ENCODE assay signal across 1 cellular context in the genomic region with DNA sequence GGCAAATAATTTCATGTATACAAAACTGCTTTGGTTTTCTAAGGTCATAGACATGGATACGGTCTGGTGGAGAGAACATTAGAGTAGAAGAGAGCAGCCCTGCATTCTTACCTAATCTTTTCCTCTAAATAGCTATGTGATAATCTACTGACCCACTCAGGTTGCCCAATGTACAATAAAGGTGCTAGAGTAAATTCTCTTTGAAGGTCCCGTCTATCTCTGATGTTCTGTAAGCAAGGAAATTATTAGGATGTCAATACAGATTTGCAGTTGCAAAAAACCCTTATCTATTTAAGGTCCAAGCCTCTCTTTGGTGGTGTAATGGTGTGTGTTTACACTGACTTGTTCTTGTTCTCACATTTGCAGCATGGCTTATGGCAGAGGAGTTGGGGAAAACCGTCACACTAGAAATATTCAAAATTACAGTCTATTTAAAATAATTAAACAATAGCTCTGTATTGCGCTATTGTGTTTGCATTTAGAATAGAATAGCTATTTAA.
TF ChIP-seq lines count a peak whose summit lies in the region.

No MANE protein-coding gene starts in this region.

TF ChIP-seq in HepG2, 621 proteins besides CTCF, POLR2A, EP300 and RAD21 (continued from another document and continues in another):
- peak; percentile 63 for TF ChIP-seq KMT2B (CRISPR knock-in tag; IDR thresholded peaks at IDR 0.05)
- TF ChIP-seq CEBPG (CRISPR knock-in tag; IDR thresholded peaks at IDR 0.05), result peak; percentile 99
- no peak for TF ChIP-seq ZNF382 (CRISPR knock-in tag; IDR thresholded peaks at IDR 0.05; ENCODE audit: borderline replicate concordance)
- TF ChIP-seq PRMT3 (CRISPR knock-in tag; IDR thresholded peaks at IDR 0.05; ENCODE audit: borderline replicate concordance, low read depth), result no peak
- peak; percentile 56 for TF ChIP-seq PHF5A (CRISPR knock-in tag; IDR thresholded peaks at IDR 0.05; ENCODE audit: low read depth, unreplicated experiment)
- TF ChIP-seq ZSCAN29 (CRISPR knock-in tag; conservative IDR thresholded peaks at IDR 0.05), result peak; percentile 97
- TF ChIP-seq PRDM10 (CRISPR knock-in tag; IDR thresholded peaks at IDR 0.05; ENCODE audit: low read depth), result peak; percentile 27; the same call in 1 of the 2 replicates
- TF ChIP-seq NFATC3 (CRISPR knock-in tag; IDR thresholded peaks at IDR 0.05), result no peak
- TF ChIP-seq CC2D1A (CRISPR knock-in tag; IDR thresholded peaks at IDR 0.05), result peak; percentile 81; the same call in 1 of the 2 replicates
- no peak for TF ChIP-seq HOXA7 (CRISPR knock-in tag; IDR thresholded peaks at IDR 0.05)
- peak; percentile 83; the same call in 1 of the 2 replicates for TF ChIP-seq FOSL1 (CRISPR knock-in tag; IDR thresholded peaks at IDR 0.05; ENCODE audit: borderline replicate concordance)
- TF ChIP-seq, protein P1, sequence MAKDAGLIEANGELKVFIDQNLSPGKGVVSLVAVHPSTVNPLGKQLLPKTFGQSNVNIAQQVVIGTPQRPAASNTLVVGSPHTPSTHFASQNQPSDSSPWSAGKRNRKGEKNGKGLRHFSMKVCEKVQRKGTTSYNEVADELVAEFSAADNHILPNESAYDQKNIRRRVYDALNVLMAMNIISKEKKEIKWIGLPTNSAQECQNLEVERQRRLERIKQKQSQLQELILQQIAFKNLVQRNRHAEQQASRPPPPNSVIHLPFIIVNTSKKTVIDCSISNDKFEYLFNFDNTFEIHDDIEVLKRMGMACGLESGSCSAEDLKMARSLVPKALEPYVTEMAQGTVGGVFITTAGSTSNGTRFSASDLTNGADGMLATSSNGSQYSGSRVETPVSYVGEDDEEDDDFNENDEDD (CRISPR knock-in tag; IDR thresholded peaks at IDR 0.05; ENCODE audit: borderline replicate concordance), result peak; percentile 54; the same call in 1 of the 2 replicates
- TF ChIP-seq POGZ (CRISPR knock-in tag; IDR thresholded peaks at IDR 0.05), result peak; percentile 97
- TF ChIP-seq GLI4 (CRISPR knock-in tag; IDR thresholded peaks at IDR 0.05; ENCODE audit: borderline replicate concordance), result no peak
- TF ChIP-seq, protein P2, sequence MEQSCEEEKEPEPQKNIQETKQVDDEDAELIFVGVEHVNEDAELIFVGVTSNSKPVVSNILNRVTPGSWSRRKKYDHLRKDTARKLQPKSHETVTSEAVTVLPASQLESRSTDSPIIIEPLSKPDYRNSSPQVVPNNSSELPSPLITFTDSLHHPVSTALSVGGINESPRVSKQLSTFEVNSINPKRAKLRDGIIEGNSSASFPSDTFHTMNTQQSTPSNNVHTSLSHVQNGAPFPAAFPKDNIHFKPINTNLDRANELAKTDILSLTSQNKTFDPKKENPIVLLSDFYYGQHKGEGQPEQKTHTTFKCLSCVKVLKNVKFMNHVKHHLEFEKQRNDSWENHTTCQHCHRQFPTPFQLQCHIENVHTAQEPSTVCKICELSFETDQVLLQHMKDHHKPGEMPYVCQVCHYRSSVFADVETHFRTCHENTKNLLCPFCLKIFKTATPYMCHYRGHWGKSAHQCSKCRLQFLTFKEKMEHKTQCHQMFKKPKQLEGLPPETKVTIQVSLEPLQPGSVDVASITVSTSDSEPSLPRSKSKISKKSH (CRISPR knock-in tag; IDR thresholded peaks at IDR 0.05; ENCODE audit: borderline replicate concordance), result no peak
- no peak for TF ChIP-seq MXD3 (CRISPR knock-in tag; IDR thresholded peaks at IDR 0.05)
- TF ChIP-seq JUND (CRISPR knock-in tag; IDR thresholded peaks at IDR 0.05), result peak; percentile 81
- TF ChIP-seq, protein P3, sequence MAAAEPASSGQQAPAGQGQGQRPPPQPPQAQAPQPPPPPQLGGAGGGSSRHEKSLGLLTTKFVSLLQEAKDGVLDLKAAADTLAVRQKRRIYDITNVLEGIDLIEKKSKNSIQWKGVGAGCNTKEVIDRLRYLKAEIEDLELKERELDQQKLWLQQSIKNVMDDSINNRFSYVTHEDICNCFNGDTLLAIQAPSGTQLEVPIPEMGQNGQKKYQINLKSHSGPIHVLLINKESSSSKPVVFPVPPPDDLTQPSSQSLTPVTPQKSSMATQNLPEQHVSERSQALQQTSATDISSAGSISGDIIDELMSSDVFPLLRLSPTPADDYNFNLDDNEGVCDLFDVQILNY (CRISPR knock-in tag; conservative IDR thresholded peaks at IDR 0.05), result no peak
- no peak for TF ChIP-seq RBM39 (IDR thresholded peaks at IDR 0.05; ENCODE audit: low read depth, low read length, poor library complexity, severe bottlenecking)
- TF ChIP-seq AHR (CRISPR knock-in tag; IDR thresholded peaks at IDR 0.05), result no peak; the same call in 1 of the 2 replicates
- TF ChIP-seq SRSF1 (optimal IDR thresholded peaks at IDR 0.05; ENCODE audit: low read depth, low read length), result no peak
- TF ChIP-seq SPEN (CRISPR knock-in tag; IDR thresholded peaks at IDR 0.05; ENCODE audit: low read depth), result no peak
- TF ChIP-seq ZNF550 (CRISPR knock-in tag; IDR thresholded peaks at IDR 0.05; ENCODE audit: borderline replicate concordance), result no peak
- TF ChIP-seq NCOR1 (IDR thresholded peaks at IDR 0.05; ENCODE audit: borderline replicate concordance, low read length), result peak; percentile 99
- no peak; the same call in 1 of the 2 replicates for TF ChIP-seq ZFAT (CRISPR knock-in tag; conservative IDR thresholded peaks at IDR 0.05)
- TF ChIP-seq ARID5B (CRISPR knock-in tag; IDR thresholded peaks at IDR 0.05), result peak; percentile 100
- TF ChIP-seq HCFC1 (IDR thresholded peaks at IDR 0.05; ENCODE audit: low read depth, low read length), result no peak
- TF ChIP-seq, protein P4, sequence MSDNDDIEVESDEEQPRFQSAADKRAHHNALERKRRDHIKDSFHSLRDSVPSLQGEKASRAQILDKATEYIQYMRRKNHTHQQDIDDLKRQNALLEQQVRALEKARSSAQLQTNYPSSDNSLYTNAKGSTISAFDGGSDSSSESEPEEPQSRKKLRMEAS (IDR thresholded peaks at IDR 0.05), result peak; percentile 73; the same call in 1 of the 2 replicates
- no peak for TF ChIP-seq CBX2 (IDR thresholded peaks at IDR 0.05; ENCODE audit: low read depth, low read length)
- TF ChIP-seq CBX2 (CRISPR knock-in tag; IDR thresholded peaks at IDR 0.05; ENCODE audit: low read depth), result no peak
- peak; percentile 93 for TF ChIP-seq SIX1 (CRISPR knock-in tag; IDR thresholded peaks at IDR 0.05; ENCODE audit: borderline replicate concordance)
- TF ChIP-seq ZNF598 (CRISPR knock-in tag; IDR thresholded peaks at IDR 0.05; ENCODE audit: borderline replicate concordance), result no peak
- TF ChIP-seq, protein P5, sequence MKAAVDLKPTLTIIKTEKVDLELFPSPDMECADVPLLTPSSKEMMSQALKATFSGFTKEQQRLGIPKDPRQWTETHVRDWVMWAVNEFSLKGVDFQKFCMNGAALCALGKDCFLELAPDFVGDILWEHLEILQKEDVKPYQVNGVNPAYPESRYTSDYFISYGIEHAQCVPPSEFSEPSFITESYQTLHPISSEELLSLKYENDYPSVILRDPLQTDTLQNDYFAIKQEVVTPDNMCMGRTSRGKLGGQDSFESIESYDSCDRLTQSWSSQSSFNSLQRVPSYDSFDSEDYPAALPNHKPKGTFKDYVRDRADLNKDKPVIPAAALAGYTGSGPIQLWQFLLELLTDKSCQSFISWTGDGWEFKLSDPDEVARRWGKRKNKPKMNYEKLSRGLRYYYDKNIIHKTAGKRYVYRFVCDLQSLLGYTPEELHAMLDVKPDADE (CRISPR knock-in tag; IDR thresholded peaks at IDR 0.05), result no peak
- no peak for TF ChIP-seq PHF8 (CRISPR knock-in tag; IDR thresholded peaks at IDR 0.05)
- TF ChIP-seq THAP11 (CRISPR knock-in tag; IDR thresholded peaks at IDR 0.05), result peak; percentile 83
- no peak for TF ChIP-seq ZNF513 (CRISPR knock-in tag; conservative IDR thresholded peaks at IDR 0.05)
- no peak for TF ChIP-seq MATR3 (CRISPR knock-in tag; IDR thresholded peaks at IDR 0.05)
- TF ChIP-seq, protein P6, sequence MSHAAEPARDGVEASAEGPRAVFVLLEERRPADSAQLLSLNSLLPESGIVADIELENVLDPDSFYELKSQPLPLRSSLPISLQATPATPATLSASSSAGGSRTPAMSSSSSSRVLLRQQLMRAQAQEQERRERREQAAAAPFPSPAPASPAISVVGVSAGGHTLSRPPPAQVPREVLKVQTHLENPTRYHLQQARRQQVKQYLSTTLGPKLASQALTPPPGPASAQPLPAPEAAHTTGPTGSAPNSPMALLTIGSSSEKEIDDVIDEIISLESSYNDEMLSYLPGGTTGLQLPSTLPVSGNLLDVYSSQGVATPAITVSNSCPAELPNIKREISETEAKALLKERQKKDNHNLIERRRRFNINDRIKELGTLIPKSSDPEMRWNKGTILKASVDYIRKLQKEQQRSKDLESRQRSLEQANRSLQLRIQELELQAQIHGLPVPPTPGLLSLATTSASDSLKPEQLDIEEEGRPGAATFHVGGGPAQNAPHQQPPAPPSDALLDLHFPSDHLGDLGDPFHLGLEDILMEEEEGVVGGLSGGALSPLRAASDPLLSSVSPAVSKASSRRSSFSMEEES (CRISPR knock-in tag; IDR thresholded peaks at IDR 0.05), result peak; percentile 96
- TF ChIP-seq ZNF572 (CRISPR knock-in tag; IDR thresholded peaks at IDR 0.05), result no peak
- TF ChIP-seq TCF12 (IDR thresholded peaks at IDR 0.05), result no peak
- TF ChIP-seq TCF12 (CRISPR knock-in tag; IDR thresholded peaks at IDR 0.05), result peak; percentile 100
- TF ChIP-seq ZBTB20 (CRISPR knock-in tag; IDR thresholded peaks at IDR 0.05; ENCODE audit: borderline replicate concordance, low read depth), result peak; percentile 98
- TF ChIP-seq ZNF792 (CRISPR knock-in tag; IDR thresholded peaks at IDR 0.05), result peak; percentile 85
- TF ChIP-seq ZNF33A (CRISPR knock-in tag; IDR thresholded peaks at IDR 0.05; ENCODE audit: borderline replicate concordance), result no peak
- TF ChIP-seq TBP (CRISPR knock-in tag; IDR thresholded peaks at IDR 0.05), result no peak
- TF ChIP-seq ZNF776 (CRISPR knock-in tag; IDR thresholded peaks at IDR 0.05), result no peak
